Comparison of ENCODE assay signal across 7 cellular contexts in genomic region chr15:31869640-31870335, GRCh38. TPM values are rescaled to one million over a fixed set of nuclear protein-coding genes. Genes with fewer than 3 reads are reported as not detected.
A peak's percentile ranks its signal among the peaks of the same experiment; 100 is the strongest.
DNase-seq lines count a peak whose midpoint lies in the region; ATAC-seq and TF ChIP-seq lines count a peak whose summit lies in the region.

No MANE protein-coding gene starts in this region.

- H3K9me3 ChIP-seq in mesodermal cell (ENCODE audit: control insufficient read depth, low read length), result no peaks in the 10 kb centered on the region

- H3K27ac ChIP-seq in mesodermal cell (ENCODE audit: low read depth, low read length, severe bottlenecking), result no peak overlapping the region
- H3K27ac ChIP-seq in urinary bladder (ENCODE audit: low read depth), result no peak overlapping the region

- H3K27ac Mint-ChIP-seq in chondrocyte (ENCODE audit: unreplicated experiment), result no peak overlapping the region

- peak; percentile 15 for ATAC-seq in GM21360 (IDR thresholded peaks at IDR 0.05; ENCODE audit: unreplicated experiment)
- peak; percentile 19 for ATAC-seq in HG03520 (IDR thresholded peaks at IDR 0.05; ENCODE audit: unreplicated experiment)
- no peak for ATAC-seq in HG02678 (IDR thresholded peaks at IDR 0.05; ENCODE audit: unreplicated experiment)

- H3K9me3 Mint-ChIP-seq in chondrocyte (ENCODE audit: low read depth), result no peaks in the 10 kb centered on the region

- no peaks in the 10 kb centered on the region for H3K36me3 Mint-ChIP-seq in chondrocyte (ENCODE audit: low read depth)

- DNase-seq in chondrocyte (ENCODE audit: low spot score) (no peak), middle frontal gyrus (ENCODE audit: extremely low spot score, low spot score) (no peak)

- peak overlapping the region; percentile 21 for H3K4me3 ChIP-seq in mesodermal cell (ENCODE audit: extremely low read depth, insufficient read depth, low read length, poor library complexity, severe bottlenecking)
- H3K4me3 ChIP-seq in urinary bladder (ENCODE audit: low read depth, low read length), result peak overlapping the region; percentile 97

- H3K27me3 Mint-ChIP-seq in chondrocyte (ENCODE audit: low read depth), result peaks cover 17% of the 10 kb centered on the region

- peaks cover 11% of the 10 kb centered on the region for H3K4me1 Mint-ChIP-seq in chondrocyte (ENCODE audit: low read depth)

- H3K36me3 ChIP-seq in mesodermal cell (ENCODE audit: control insufficient read depth, insufficient read depth, low read length), result no peaks in the 10 kb centered on the region
- H3K36me3 ChIP-seq in urinary bladder (ENCODE audit: insufficient read depth), result no peaks in the 10 kb centered on the region

- 0 to 1% methylated on average over 34 to 56 of the region's 65 CpGs for WGBS in mesodermal cell (ENCODE audit: insufficient coverage in 2 of 2), 2 experiments
- WGBS in urinary bladder, result 1% methylated on average over 64 of the region's 65 CpGs

- peak overlapping the region; percentile 73 for H3K4me3 Mint-ChIP-seq in chondrocyte (ENCODE audit: unreplicated experiment)

- TF ChIP-seq CTCF in chondrocyte (IDR thresholded peaks at IDR 0.05), result no peak

- no peaks in the 10 kb centered on the region for H3K4me1 ChIP-seq in mesodermal cell (ENCODE audit: control insufficient read depth, insufficient read depth, low read length, poor library complexity, severe bottlenecking)
- H3K4me1 ChIP-seq in urinary bladder (ENCODE audit: insufficient read depth), result no peaks in the 10 kb centered on the region

RNA-seq across cellular contexts. Expression of gene OTUD7A, which starts 0.7 kb away (rescaled TPM):
- total RNA-seq in chondrocyte (1.1 to 2.2 TPM (median 1.3 TPM) in 3 replicates), urinary bladder (1.5 TPM)
- 0.81 TPM for polyA plus RNA-seq in mesodermal cell (2013, experiment 1 of 2)
- 0.56 TPM for polyA plus RNA-seq in mesodermal cell (2013, experiment 2 of 2)
- 2.1 TPM for polyA plus RNA-seq in urinary bladder
